ENCODE assay signal across 8 cellular contexts in genomic region chr19:32971715-32972540, GRCh38. TPM values are rescaled to one million over a fixed set of nuclear protein-coding genes. Genes with fewer than 3 reads are reported as not detected.
DNase-seq lines count a peak whose midpoint lies in the region; ATAC-seq and TF ChIP-seq lines count a peak whose summit lies in the region.

Gene CEP89, minus strand, starts transcription at chr19:32971958. Its CDS starts 84 bp downstream, at chr19:32971874.
Gene FAAP24, plus strand, starts transcription at chr19:32972242. Its CDS starts 955 bp downstream, at chr19:32973197.

- H4K91ac ChIP-seq in trophoblast cell (ENCODE audit: low read depth, low read length) = peak within 1 kb of the TSS; percentile 40

- H3K9me3 ChIP-seq in SU-DHL-6 (ENCODE audit: insufficient read depth, low read length) = no peaks in the 10 kb centered on the region
- H3K9me3 ChIP-seq in heart left ventricle = no peaks in the 10 kb centered on the region
- H3K9me3 ChIP-seq in trophoblast cell (ENCODE audit: insufficient read depth, low read depth, low read length) = no peaks in the 10 kb centered on the region

- 3 to 8% (median 3%) methylated on average over 22 to 57 of the region's 57 CpGs for WGBS in heart left ventricle, 4 donors
- WGBS in trophoblast cell (ENCODE audit: extremely low coverage, insufficient coverage, insufficient read length) = no CpG with 5 or more reads among the region's 57 CpGs

- H4K12ac ChIP-seq in trophoblast cell (ENCODE audit: low read depth, low read length) = peak within 1 kb of the TSS; percentile 33

- H3F3A ChIP-seq in SU-DHL-6 (ENCODE audit: insufficient read depth) = 0 out of 2 replicates have a peak, but pooled peaks cover 5% of the 10 kb centered on the region

- H3K36me3 Mint-ChIP-seq in activated naive CD8-positive, alpha-beta T cell treated with anti-CD3 and anti-CD28 coated beads, Interleukin-2, amount 50 U/mL, for 24 hours (ENCODE audit: low read depth) = peaks cover 15% of the 10 kb centered on the region
- peaks cover 7% of the 10 kb centered on the region for H3K36me3 Mint-ChIP-seq in type B pancreatic cell

- TF ChIP-seq CTCF in GM12875 (IDR thresholded peaks at IDR 0.05; ENCODE audit: borderline replicate concordance, insufficient read depth, low read depth, low read length) = no peak
- TF ChIP-seq CTCF in SU-DHL-6 (IDR thresholded peaks at IDR 0.05; ENCODE audit: insufficient read depth, low read length, poor library complexity, severe bottlenecking) = no peak
- no peak for TF ChIP-seq CTCF in heart left ventricle (IDR thresholded peaks at IDR 0.05)
- no peak for TF ChIP-seq CTCF in type B pancreatic cell (conservative IDR thresholded peaks at IDR 0.05)

- H3K4me2 ChIP-seq in SU-DHL-6 (ENCODE audit: low read depth, low read length, poor library complexity, severe bottlenecking) (peak within 1 kb of the TSS; percentile 63), trophoblast cell (ENCODE audit: low read length) (peak within 1 kb of the TSS; percentile 82)

- H2BK5ac ChIP-seq in trophoblast cell (ENCODE audit: low read depth, low read length, poor library complexity) = peak within 1 kb of the TSS; percentile 7

- H3K27me3 ChIP-seq in SU-DHL-6 (ENCODE audit: low read length) (no peaks in the 10 kb centered on the region), heart left ventricle (no peaks in the 10 kb centered on the region), trophoblast cell (ENCODE audit: insufficient read depth, low read length) (no peaks in the 10 kb centered on the region)

- peaks cover 0 to 22% (median 10%) of the 10 kb centered on the region in 12 donors for H3K4me1 ChIP-seq in heart left ventricle
- H3K4me1 ChIP-seq in trophoblast cell (ENCODE audit: control insufficient read depth in 1 of 2, insufficient read depth in 2 of 2, low read length in 2 of 2) = peaks cover 3 to 4% of the 10 kb centered on the region in 2 experiments

- peaks cover 3% of the 10 kb centered on the region for H3K79me1 ChIP-seq in trophoblast cell (ENCODE audit: low read length)

- DNase-seq in NCI-H1417 (lab: John Stamatoyannopoulos, UW) = peak; percentile 99 to 100 (median 99)
- peak; percentile 96 for DNase-seq in activated naive CD8-positive, alpha-beta T cell treated with anti-CD3 and anti-CD28 coated beads, Interleukin-2, amount 50 U/mL, for 24 hours
- DNase-seq in heart left ventricle = peak; percentile 97 to 98 (median 98)
- peak; percentile 99 to 100 for DNase-seq in trophoblast cell
- peak; percentile 99 for DNase-seq in type B pancreatic cell (ENCODE audit: extremely low spot score, unreplicated experiment)

- peak within 1 kb of the TSS; percentile 14 for H3K18ac ChIP-seq in trophoblast cell (ENCODE audit: low read length)

- H3K4ac ChIP-seq in trophoblast cell (ENCODE audit: low read depth, low read length) = peak within 1 kb of the TSS; percentile 84

- no peaks in the 10 kb centered on the region for H4K20me1 ChIP-seq in SU-DHL-6 (ENCODE audit: low read depth, low read length)

- peak within 1 kb of the TSS; percentile 82 for H4K8ac ChIP-seq in trophoblast cell (ENCODE audit: low read depth, low read length)

- intact Hi-C loops in heart left ventricle (cut with DNase I) = loop anchor here in 5 of 10 donors (2.0 to 10.0 kb wide), 6 partner anchors 110 to 203 kb away; partner anchors contain the start of gene GPATCH1 (in 4 of the 5)

- peak in 1 of 2 donors; percentile 30 for TF ChIP-seq POLR2A in heart left ventricle (IDR thresholded peaks at IDR 0.05)

- H3K4me3 ChIP-seq in GM12875 (ENCODE audit: low read depth, low read length) (peak within 1 kb of the TSS; percentile 80), SU-DHL-6 (ENCODE audit: insufficient read depth, low read length, poor library complexity, severe bottlenecking) (peak within 1 kb of the TSS; percentile 87), heart left ventricle (peak within 1 kb of the TSS; percentile 57 to 87 (median 75)), trophoblast cell (ENCODE audit: low read depth, low read length) (peak within 1 kb of the TSS; percentile 85)

- H3K9ac ChIP-seq in SU-DHL-6 (ENCODE audit: low read length) (peak within 1 kb of the TSS; percentile 73), trophoblast cell (ENCODE audit: low read length) (peak within 1 kb of the TSS; percentile 71)

- H3K27me3 Mint-ChIP-seq in activated naive CD8-positive, alpha-beta T cell treated with anti-CD3 and anti-CD28 coated beads, Interleukin-2, amount 50 U/mL, for 24 hours = no peaks in the 10 kb centered on the region
- no peaks in the 10 kb centered on the region for H3K27me3 Mint-ChIP-seq in type B pancreatic cell

- H3K9me3 Mint-ChIP-seq in activated naive CD8-positive, alpha-beta T cell treated with anti-CD3 and anti-CD28 coated beads, Interleukin-2, amount 50 U/mL, for 24 hours = no peaks in the 10 kb centered on the region
- H3K9me3 Mint-ChIP-seq in type B pancreatic cell = no peaks in the 10 kb centered on the region

- peaks cover 10% of the 10 kb centered on the region for H3K4me1 Mint-ChIP-seq in activated naive CD8-positive, alpha-beta T cell treated with anti-CD3 and anti-CD28 coated beads, Interleukin-2, amount 50 U/mL, for 24 hours
- peaks cover 16% of the 10 kb centered on the region for H3K4me1 Mint-ChIP-seq in type B pancreatic cell (ENCODE audit: unreplicated experiment)

- H3K27ac ChIP-seq in SU-DHL-6 (ENCODE audit: low read depth, low read length) (peak within 1 kb of the TSS; percentile 27; the same call in 1 of the 2 replicates), heart left ventricle (peak within 1 kb of the TSS; percentile 7 to 81 (median 65)), trophoblast cell (ENCODE audit: low read depth, low read length) (no peak within 1 kb of the TSS)

- H2AFZ ChIP-seq in SU-DHL-6 (ENCODE audit: low read depth, low read length, severe bottlenecking) (peak within 1 kb of the TSS; percentile 55), trophoblast cell (ENCODE audit: insufficient read depth, low read length, poor library complexity) (peak within 1 kb of the TSS; percentile 4)

- H2BK12ac ChIP-seq in trophoblast cell (ENCODE audit: low read length) = no peak within 1 kb of the TSS

- H3K14ac ChIP-seq in trophoblast cell (ENCODE audit: low read length) = peak within 1 kb of the TSS; percentile 1

- H3K9me2 ChIP-seq in SU-DHL-6 (replicated peaks; ENCODE audit: insufficient read depth, low read length) = no peaks in the 10 kb centered on the region

- peak; percentile 99 for ATAC-seq in HG02763 (IDR thresholded peaks at IDR 0.05; ENCODE audit: unreplicated experiment)
- ATAC-seq in activated naive CD8-positive, alpha-beta T cell treated with anti-CD3 and anti-CD28 coated beads, Interleukin-2, amount 50 U/mL, for 24 hours = peak; percentile 100
- ATAC-seq in heart left ventricle = peak; percentile 99 to 100 (median 100)

- H3K79me2 ChIP-seq in SU-DHL-6 (ENCODE audit: insufficient read depth, low read length) = no peaks in the 10 kb centered on the region
- peaks cover 4% of the 10 kb centered on the region for H3K79me2 ChIP-seq in trophoblast cell (ENCODE audit: control insufficient read depth, insufficient read depth, low read length, poor library complexity)

- H2BK120ac ChIP-seq in trophoblast cell (ENCODE audit: insufficient read depth, low read length, poor library complexity) = no peak within 1 kb of the TSS

- H3K27ac Mint-ChIP-seq in activated naive CD8-positive, alpha-beta T cell treated with anti-CD3 and anti-CD28 coated beads, Interleukin-2, amount 50 U/mL, for 24 hours = peak within 1 kb of the TSS; percentile 89
- H3K27ac Mint-ChIP-seq in type B pancreatic cell = peak within 1 kb of the TSS; percentile 94

- H2AK5ac ChIP-seq in trophoblast cell (ENCODE audit: low read length) = peak within 1 kb of the TSS; percentile 59

- no peak within 1 kb of the TSS for H3K23ac ChIP-seq in trophoblast cell (ENCODE audit: low read length)

- H3K36me3 ChIP-seq in SU-DHL-6 (ENCODE audit: low read length) = no peaks in the 10 kb centered on the region
- H3K36me3 ChIP-seq in heart left ventricle = peaks cover 0 to 11% (median 3%) of the 10 kb centered on the region in 9 donors
- H3K36me3 ChIP-seq in trophoblast cell (ENCODE audit: control insufficient read depth in 1 of 2, insufficient read depth in 2 of 2, low read length in 2 of 2) = peaks cover 8 to 11% of the 10 kb centered on the region in 2 experiments

- peak within 1 kb of the TSS; percentile 98 for H3K4me3 Mint-ChIP-seq in activated naive CD8-positive, alpha-beta T cell treated with anti-CD3 and anti-CD28 coated beads, Interleukin-2, amount 50 U/mL, for 24 hours
- H3K4me3 Mint-ChIP-seq in type B pancreatic cell = peak within 1 kb of the TSS; percentile 100

RNA-seq across cellular contexts. Expression of gene CEP89, which starts in this region (rescaled TPM):
- total RNA-seq in heart left ventricle (10 to 100 TPM in 6 of 9 donors, 1 to 10 TPM in 3; 8.4 to 16.0 (median 12.0) TPM), type B pancreatic cell (ENCODE audit: low replicate concordance) (29.1 and 37.7 TPM in 2 replicates)
- polyA plus RNA-seq in heart left ventricle = 10 to 100 TPM in 1 of 2 donors, 1 to 10 TPM in 1; 5.4 to 12.0 TPM
- polyA plus RNA-seq in trophoblast cell (2013) = 23.3 and 23.8 TPM in 2 replicates

RNA-seq across cellular contexts. Expression of gene FAAP24, which starts in this region (rescaled TPM):
- total RNA-seq in heart left ventricle (1 to 10 TPM in 2 of 9 donors, under 1 TPM in 4, not detected in 3; 0.25 to 2.6 (median 0.67) TPM), type B pancreatic cell (ENCODE audit: low replicate concordance) (4.3 and 4.5 TPM in 2 replicates)
- 1 to 10 TPM in 1 of 2 donors, under 1 TPM in 1; 0.38 to 1.1 TPM for polyA plus RNA-seq in heart left ventricle
- 4.5 and 4.6 TPM in 2 replicates for polyA plus RNA-seq in trophoblast cell (2013)
